In the genomic region with DNA sequence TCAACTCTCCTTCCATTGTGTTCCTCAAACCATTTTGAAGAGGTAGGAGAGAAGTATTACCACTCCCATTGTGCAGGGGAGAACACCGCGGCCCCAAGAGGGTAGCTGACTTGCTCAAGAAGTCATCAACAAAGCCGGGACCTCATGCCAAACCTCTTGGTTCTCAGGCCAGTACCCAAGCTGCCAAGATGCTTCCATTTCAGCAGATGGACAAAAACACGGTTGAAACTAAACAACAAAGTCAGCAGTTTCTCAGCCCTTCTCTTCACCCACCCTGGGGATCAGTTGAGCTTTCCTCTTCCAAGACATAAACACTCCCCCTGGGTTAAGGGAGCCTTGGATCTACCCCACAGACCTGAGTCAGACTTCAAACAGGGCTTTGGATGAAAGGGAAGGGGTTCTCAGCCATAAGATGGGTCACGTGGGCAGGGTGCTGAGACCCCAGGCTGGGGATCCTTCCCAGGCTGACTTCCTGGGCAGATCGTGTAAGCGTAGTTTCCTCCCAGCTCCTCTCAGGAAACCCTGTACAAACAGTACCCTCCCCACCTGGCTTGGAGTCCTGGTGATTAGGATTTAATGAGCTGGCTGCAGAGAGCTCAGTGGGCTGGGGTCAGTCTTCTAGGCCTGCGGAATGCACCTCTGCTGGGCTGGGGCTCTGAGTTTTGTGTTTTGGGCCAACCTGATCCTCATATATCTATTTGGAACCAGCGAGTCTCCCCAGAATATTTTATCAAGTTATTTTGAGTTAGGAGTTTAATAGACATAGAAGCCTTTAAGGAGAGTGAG, we compare ENCODE assay signal across 33 cellular contexts. TPM values are rescaled to one million over a fixed set of nuclear protein-coding genes. Genes with fewer than 3 reads are reported as not detected.
"Had no signal": no experiment of that assay in that cellular context is flagged by ENCODE, and none has a peak within 500 bp of the region (broad histone marks: within the 10 kb centered on the region; RNA-seq: fewer than 3 reads in every experiment).

No MANE protein-coding gene starts in this region.

- H3K9me3 ChIP-seq: colonic mucosa, gastrocnemius medialis, lower lobe of right lung, pancreas, prostate gland, suprapubic skin, tibial artery, upper lobe of right lung had no signal

- H3K9me3 Mint-ChIP-seq: activated T-helper 2 cell treated with anti-CD3 and anti-CD28 coated beads, Interferon-gamma antibody, Interleukin-2, Interleukin-4, amounts not matched to agents 10 μg/mL and 5 μg/mL and 100 μg/mL, durations not matched to agents 14 hours and 24 hours and 36 hours; immature natural killer cell; natural killer cell treated with Interleukin-12 subunit alpha and Interleukin-12 subunit beta and Interleukin-15 and Interleukin-18, amount 100 ng/mL, for 72 hours; T-helper 2 cell treated with Interferon-gamma antibody and Interleukin-4, amounts not matched to agents 5 μg/mL and 100 μg/mL, for 36 hours had no signal

- H3K27ac Mint-ChIP-seq: activated CD4-positive, alpha-beta T cell treated with anti-CD3 and anti-CD28 coated beads for 36 hours; activated CD8-positive, alpha-beta memory T cell treated with anti-CD3 and anti-CD28 coated beads, Interleukin-2, amount 10 ng/mL, durations not matched to agents 7 days and 5 days; activated CD8-positive, alpha-beta T cell treated with anti-CD3 and anti-CD28 coated beads, Interleukin-2, amount 10 ng/mL, durations not matched to agents 7 days and 5 days; activated naive CD8-positive, alpha-beta T cell; activated T-helper 2 cell treated with anti-CD3 and anti-CD28 coated beads, Interferon-gamma antibody, Interleukin-2, Interleukin-4, amounts not matched to agents 10 μg/mL and 5 μg/mL and 100 μg/mL, durations not matched to agents 14 hours and 24 hours and 36 hours; immature natural killer cell; natural killer cell treated with Interleukin-12 subunit alpha and Interleukin-12 subunit beta and Interleukin-15 and Interleukin-18, amount 100 ng/mL, for 72 hours; stimulated activated naive B cell treated with anti-CD40 and anti-IgM and Interleukin-4, amounts not matched to agents 10 μg/mL and 1 μg/mL and 100 μg/mL, for 72 hours; T-helper 2 cell treated with Interferon-gamma antibody and Interleukin-4, amounts not matched to agents 5 μg/mL and 100 μg/mL, for 36 hours had no signal

- H3K4me1 Mint-ChIP-seq: activated CD4-positive, alpha-beta T cell treated with anti-CD3 and anti-CD28 coated beads for 36 hours; activated CD8-positive, alpha-beta memory T cell treated with anti-CD3 and anti-CD28 coated beads, Interleukin-2, amount 10 ng/mL, durations not matched to agents 7 days and 5 days; immature natural killer cell had no signal

- H3K4me2 ChIP-seq: hepatocyte had no signal

- H2AFZ ChIP-seq: hepatocyte had no signal

- H3K4me3 ChIP-seq: colonic mucosa, gastrocnemius medialis, hepatocyte, lower lobe of right lung, pancreas, prostate gland, suprapubic skin, tibial artery, upper lobe of right lung had no signal

- DNase-seq: activated CD4-positive, alpha-beta T cell treated with anti-CD3 and anti-CD28 coated beads for 36 hours; activated CD4-positive, CD25-positive, alpha-beta regulatory T cell; activated CD8-positive, alpha-beta memory T cell treated with anti-CD3 and anti-CD28 coated beads, Interleukin-2, amount 10 ng/mL, durations not matched to agents 7 days and 5 days; activated CD8-positive, alpha-beta T cell treated with anti-CD3 and anti-CD28 coated beads, Interleukin-2, amount 10 ng/mL, durations not matched to agents 7 days and 5 days; activated naive CD4-positive, alpha-beta T cell treated with Interleukin-2 at 50 U/mL for 16 hours; activated T-cell treated with anti-CD3 and anti-CD28 coated beads, Interleukin-2, amount 50 U/mL, for 48 hours; anterior cingulate cortex; cerebellar nuclear complex; colonic mucosa; effector memory CD4-positive, alpha-beta T cell; gastrocnemius medialis; immature natural killer cell; lower lobe of right lung; mesenchymal stem cell; nucleus accumbens; pancreas; retina; stimulated activated CD4-positive, alpha-beta T cell treated with anti-CD3 and anti-CD28 coated beads, Interleukin-15, amount 100 ng/mL, for 24 hours; stimulated activated CD4-positive, alpha-beta T cell treated with anti-CD3 and anti-CD28 coated beads, Interleukin-2, amount 100 ng/mL, for 24 hours; stimulated activated naive B cell treated with anti-CD40 and anti-IgM and Interleukin-4, amounts not matched to agents 10 μg/mL and 1 μg/mL and 100 μg/mL, for 72 hours; T-helper 1 cell; upper lobe of right lung had no signal

- H3K36me3 Mint-ChIP-seq: activated CD8-positive, alpha-beta memory T cell treated with anti-CD3 and anti-CD28 coated beads, Interleukin-2, amount 10 ng/mL, durations not matched to agents 7 days and 5 days; activated naive CD8-positive, alpha-beta T cell; immature natural killer cell; natural killer cell treated with Interleukin-12 subunit alpha and Interleukin-12 subunit beta and Interleukin-15 and Interleukin-18, amount 100 ng/mL, for 72 hours; stimulated activated naive B cell treated with anti-CD40 and anti-IgM and Interleukin-4, amounts not matched to agents 10 μg/mL and 1 μg/mL and 100 μg/mL, for 72 hours had no signal

- H3K36me3 ChIP-seq: colonic mucosa, gastrocnemius medialis, lower lobe of right lung, pancreas, prostate gland, suprapubic skin, tibial artery, upper lobe of right lung had no signal

- H3K27me3 ChIP-seq: pancreas, suprapubic skin, tibial artery had no signal

- ATAC-seq: activated CD4-positive, alpha-beta T cell treated with anti-CD3 and anti-CD28 coated beads for 36 hours; activated CD8-positive, alpha-beta memory T cell treated with anti-CD3 and anti-CD28 coated beads, Interleukin-2, amount 10 ng/mL, durations not matched to agents 7 days and 5 days; activated CD8-positive, alpha-beta T cell treated with anti-CD3 and anti-CD28 coated beads, Interleukin-2, amount 10 ng/mL, durations not matched to agents 7 days and 5 days; gastrocnemius medialis; left lobe of liver; lower lobe of right lung; natural killer cell treated with Interleukin-12 subunit alpha and Interleukin-12 subunit beta and Interleukin-15 and Interleukin-18, amount 100 ng/mL, for 72 hours; pancreas; stimulated activated naive B cell treated with anti-CD40 and anti-IgM and Interleukin-4, amounts not matched to agents 10 μg/mL and 1 μg/mL and 100 μg/mL, for 72 hours; upper lobe of right lung had no signal

- H3K27me3 Mint-ChIP-seq: activated CD8-positive, alpha-beta memory T cell treated with anti-CD3 and anti-CD28 coated beads, Interleukin-2, amount 10 ng/mL, durations not matched to agents 7 days and 5 days had no signal

- FAIRE-seq: pancreas had no signal

- H3K4me3 Mint-ChIP-seq: activated CD4-positive, alpha-beta T cell treated with anti-CD3 and anti-CD28 coated beads for 36 hours; activated CD8-positive, alpha-beta memory T cell treated with anti-CD3 and anti-CD28 coated beads, Interleukin-2, amount 10 ng/mL, durations not matched to agents 7 days and 5 days; activated CD8-positive, alpha-beta T cell treated with anti-CD3 and anti-CD28 coated beads, Interleukin-2, amount 10 ng/mL, durations not matched to agents 7 days and 5 days; activated naive CD8-positive, alpha-beta T cell; immature natural killer cell; natural killer cell treated with Interleukin-12 subunit alpha and Interleukin-12 subunit beta and Interleukin-15 and Interleukin-18, amount 100 ng/mL, for 72 hours; stimulated activated naive B cell treated with anti-CD40 and anti-IgM and Interleukin-4, amounts not matched to agents 10 μg/mL and 1 μg/mL and 100 μg/mL, for 72 hours; T-helper 2 cell treated with Interferon-gamma antibody and Interleukin-4, amounts not matched to agents 5 μg/mL and 100 μg/mL, for 36 hours had no signal

- H3K79me2 ChIP-seq: hepatocyte had no signal

- H3K27ac ChIP-seq: colonic mucosa, gastrocnemius medialis, hepatocyte, lower lobe of right lung, pancreas, prostate gland, suprapubic skin, tibial artery, upper lobe of right lung had no signal

- H3K4me1 ChIP-seq: colonic mucosa, gastrocnemius medialis, lower lobe of right lung, pancreas, prostate gland, suprapubic skin, tibial artery, upper lobe of right lung had no signal

RNA-seq across cellular contexts. Expression of a gene that starts 27.3 kb away (rescaled TPM):
- total RNA-seq: activated CD4-positive, alpha-beta T cell treated with anti-CD3 and anti-CD28 coated beads for 36 hours; activated CD8-positive, alpha-beta memory T cell treated with anti-CD3 and anti-CD28 coated beads, Interleukin-2, amount 10 ng/mL, durations not matched to agents 7 days and 5 days; activated CD8-positive, alpha-beta T cell treated with anti-CD3 and anti-CD28 coated beads, Interleukin-2, amount 10 ng/mL, durations not matched to agents 7 days and 5 days; activated T-helper 2 cell treated with anti-CD3 and anti-CD28 coated beads, Interferon-gamma antibody, Interleukin-2, Interleukin-4, amounts not matched to agents 10 μg/mL and 5 μg/mL and 100 μg/mL, durations not matched to agents 14 hours and 24 hours and 36 hours; colonic mucosa; dermis microvascular lymphatic vessel endothelial cell; hepatocyte; left lobe of liver; lower lobe of right lung; myocyte; natural killer cell treated with Interleukin-12 subunit alpha and Interleukin-12 subunit beta and Interleukin-15 and Interleukin-18, amount 100 ng/mL, for 72 hours; upper lobe of right lung had no signal
- polyA plus RNA-seq: hepatocyte, immature natural killer cell had no signal
